Comparison of ENCODE assay signal across 1 cellular context in the genomic region with DNA sequence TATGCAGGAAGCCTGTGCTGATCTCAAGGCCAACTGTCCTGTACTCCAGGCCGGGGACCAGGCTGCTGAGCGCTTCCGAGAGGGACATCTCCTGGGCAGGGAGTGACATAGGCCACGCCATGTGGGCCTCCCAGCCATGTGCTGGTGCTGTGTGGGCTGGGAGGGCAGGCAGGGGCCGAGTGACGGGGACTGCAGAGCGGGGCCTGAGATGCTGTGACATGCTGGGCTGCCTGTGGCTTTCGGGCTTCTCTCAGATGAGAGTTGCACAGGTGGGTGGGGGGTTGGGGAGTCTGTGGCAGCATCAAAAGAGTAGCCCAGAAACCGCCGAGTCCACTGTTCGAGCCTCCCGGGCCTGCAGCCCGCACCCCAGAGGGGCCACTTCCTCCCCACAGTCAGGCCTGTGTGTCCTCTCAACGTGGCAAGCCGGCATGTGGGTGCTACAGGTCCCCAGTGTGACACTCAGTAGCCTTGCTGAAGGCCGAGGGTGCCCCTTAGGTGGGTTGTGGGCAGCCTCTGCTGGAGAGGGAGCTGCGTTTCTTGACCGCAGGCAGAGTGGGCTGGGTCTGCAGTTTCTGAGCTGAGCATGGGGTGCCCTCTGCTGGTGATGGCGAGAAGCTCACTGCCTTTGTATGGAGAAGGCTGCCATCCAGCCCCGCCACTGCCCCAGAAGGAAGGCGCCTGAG.
TF ChIP-seq lines count a peak whose summit lies in the region.

No MANE protein-coding gene starts in this region.

TF ChIP-seq in HepG2, 621 proteins besides CTCF, POLR2A, EP300 and RAD21 (continued from another document and continues in another):
- no peak for TF ChIP-seq ZBTB14 (CRISPR knock-in tag; IDR thresholded peaks at IDR 0.05)
- no peak for TF ChIP-seq SAFB2 (CRISPR knock-in tag; IDR thresholded peaks at IDR 0.05; ENCODE audit: borderline replicate concordance, low read depth)
- no peak for TF ChIP-seq RFXANK (CRISPR knock-in tag; IDR thresholded peaks at IDR 0.05)
- no peak for TF ChIP-seq YEATS4 (CRISPR knock-in tag; IDR thresholded peaks at IDR 0.05; ENCODE audit: borderline replicate concordance)
- no peak for TF ChIP-seq ZNF501 (CRISPR knock-in tag; IDR thresholded peaks at IDR 0.05)
- TF ChIP-seq ZNF615 (CRISPR knock-in tag; IDR thresholded peaks at IDR 0.05; ENCODE audit: borderline replicate concordance), result no peak
- TF ChIP-seq ZNF646 (CRISPR knock-in tag; IDR thresholded peaks at IDR 0.05), result no peak
- TF ChIP-seq ZKSCAN8 (CRISPR knock-in tag; IDR thresholded peaks at IDR 0.05; ENCODE audit: borderline replicate concordance), result no peak
- no peak for TF ChIP-seq TMF1 (CRISPR knock-in tag; IDR thresholded peaks at IDR 0.05; ENCODE audit: low read depth)
- TF ChIP-seq, protein P1, sequence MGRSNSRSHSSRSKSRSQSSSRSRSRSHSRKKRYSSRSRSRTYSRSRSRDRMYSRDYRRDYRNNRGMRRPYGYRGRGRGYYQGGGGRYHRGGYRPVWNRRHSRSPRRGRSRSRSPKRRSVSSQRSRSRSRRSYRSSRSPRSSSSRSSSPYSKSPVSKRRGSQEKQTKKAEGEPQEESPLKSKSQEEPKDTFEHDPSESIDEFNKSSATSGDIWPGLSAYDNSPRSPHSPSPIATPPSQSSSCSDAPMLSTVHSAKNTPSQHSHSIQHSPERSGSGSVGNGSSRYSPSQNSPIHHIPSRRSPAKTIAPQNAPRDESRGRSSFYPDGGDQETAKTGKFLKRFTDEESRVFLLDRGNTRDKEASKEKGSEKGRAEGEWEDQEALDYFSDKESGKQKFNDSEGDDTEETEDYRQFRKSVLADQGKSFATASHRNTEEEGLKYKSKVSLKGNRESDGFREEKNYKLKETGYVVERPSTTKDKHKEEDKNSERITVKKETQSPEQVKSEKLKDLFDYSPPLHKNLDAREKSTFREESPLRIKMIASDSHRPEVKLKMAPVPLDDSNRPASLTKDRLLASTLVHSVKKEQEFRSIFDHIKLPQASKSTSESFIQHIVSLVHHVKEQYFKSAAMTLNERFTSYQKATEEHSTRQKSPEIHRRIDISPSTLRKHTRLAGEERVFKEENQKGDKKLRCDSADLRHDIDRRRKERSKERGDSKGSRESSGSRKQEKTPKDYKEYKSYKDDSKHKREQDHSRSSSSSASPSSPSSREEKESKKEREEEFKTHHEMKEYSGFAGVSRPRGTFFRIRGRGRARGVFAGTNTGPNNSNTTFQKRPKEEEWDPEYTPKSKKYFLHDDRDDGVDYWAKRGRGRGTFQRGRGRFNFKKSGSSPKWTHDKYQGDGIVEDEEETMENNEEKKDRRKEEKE (IDR thresholded peaks at IDR 0.05), result no peak
- no peak for TF ChIP-seq KMT2A (CRISPR knock-in tag; IDR thresholded peaks at IDR 0.05)
- no peak for TF ChIP-seq EZH2 (conservative IDR thresholded peaks at IDR 0.05; ENCODE audit: low read depth, low read length)
- no peak for TF ChIP-seq USF2 (IDR thresholded peaks at IDR 0.05; ENCODE audit: low read depth, low read length)
- no peak for TF ChIP-seq USF2 (CRISPR knock-in tag; IDR thresholded peaks at IDR 0.05; ENCODE audit: borderline replicate concordance)
- TF ChIP-seq NFATC3 (CRISPR knock-in tag; IDR thresholded peaks at IDR 0.05), result no peak
- no peak for TF ChIP-seq PPARG (CRISPR knock-in tag; conservative IDR thresholded peaks at IDR 0.05)
- TF ChIP-seq, protein P2, sequence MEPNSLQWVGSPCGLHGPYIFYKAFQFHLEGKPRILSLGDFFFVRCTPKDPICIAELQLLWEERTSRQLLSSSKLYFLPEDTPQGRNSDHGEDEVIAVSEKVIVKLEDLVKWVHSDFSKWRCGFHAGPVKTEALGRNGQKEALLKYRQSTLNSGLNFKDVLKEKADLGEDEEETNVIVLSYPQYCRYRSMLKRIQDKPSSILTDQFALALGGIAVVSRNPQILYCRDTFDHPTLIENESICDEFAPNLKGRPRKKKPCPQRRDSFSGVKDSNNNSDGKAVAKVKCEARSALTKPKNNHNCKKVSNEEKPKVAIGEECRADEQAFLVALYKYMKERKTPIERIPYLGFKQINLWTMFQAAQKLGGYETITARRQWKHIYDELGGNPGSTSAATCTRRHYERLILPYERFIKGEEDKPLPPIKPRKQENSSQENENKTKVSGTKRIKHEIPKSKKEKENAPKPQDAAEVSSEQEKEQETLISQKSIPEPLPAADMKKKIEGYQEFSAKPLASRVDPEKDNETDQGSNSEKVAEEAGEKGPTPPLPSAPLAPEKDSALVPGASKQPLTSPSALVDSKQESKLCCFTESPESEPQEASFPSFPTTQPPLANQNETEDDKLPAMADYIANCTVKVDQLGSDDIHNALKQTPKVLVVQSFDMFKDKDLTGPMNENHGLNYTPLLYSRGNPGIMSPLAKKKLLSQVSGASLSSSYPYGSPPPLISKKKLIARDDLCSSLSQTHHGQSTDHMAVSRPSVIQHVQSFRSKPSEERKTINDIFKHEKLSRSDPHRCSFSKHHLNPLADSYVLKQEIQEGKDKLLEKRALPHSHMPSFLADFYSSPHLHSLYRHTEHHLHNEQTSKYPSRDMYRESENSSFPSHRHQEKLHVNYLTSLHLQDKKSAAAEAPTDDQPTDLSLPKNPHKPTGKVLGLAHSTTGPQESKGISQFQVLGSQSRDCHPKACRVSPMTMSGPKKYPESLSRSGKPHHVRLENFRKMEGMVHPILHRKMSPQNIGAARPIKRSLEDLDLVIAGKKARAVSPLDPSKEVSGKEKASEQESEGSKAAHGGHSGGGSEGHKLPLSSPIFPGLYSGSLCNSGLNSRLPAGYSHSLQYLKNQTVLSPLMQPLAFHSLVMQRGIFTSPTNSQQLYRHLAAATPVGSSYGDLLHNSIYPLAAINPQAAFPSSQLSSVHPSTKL (CRISPR knock-in tag; IDR thresholded peaks at IDR 0.05), result no peak
- no peak for TF ChIP-seq DR1 (CRISPR knock-in tag; IDR thresholded peaks at IDR 0.05)
- TF ChIP-seq, protein P3, sequence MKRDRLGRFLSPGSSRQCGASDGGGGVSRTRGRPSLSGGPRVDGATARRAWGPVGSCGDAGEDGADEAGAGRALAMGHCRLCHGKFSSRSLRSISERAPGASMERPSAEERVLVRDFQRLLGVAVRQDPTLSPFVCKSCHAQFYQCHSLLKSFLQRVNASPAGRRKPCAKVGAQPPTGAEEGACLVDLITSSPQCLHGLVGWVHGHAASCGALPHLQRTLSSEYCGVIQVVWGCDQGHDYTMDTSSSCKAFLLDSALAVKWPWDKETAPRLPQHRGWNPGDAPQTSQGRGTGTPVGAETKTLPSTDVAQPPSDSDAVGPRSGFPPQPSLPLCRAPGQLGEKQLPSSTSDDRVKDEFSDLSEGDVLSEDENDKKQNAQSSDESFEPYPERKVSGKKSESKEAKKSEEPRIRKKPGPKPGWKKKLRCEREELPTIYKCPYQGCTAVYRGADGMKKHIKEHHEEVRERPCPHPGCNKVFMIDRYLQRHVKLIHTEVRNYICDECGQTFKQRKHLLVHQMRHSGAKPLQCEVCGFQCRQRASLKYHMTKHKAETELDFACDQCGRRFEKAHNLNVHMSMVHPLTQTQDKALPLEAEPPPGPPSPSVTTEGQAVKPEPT (CRISPR knock-in tag; IDR thresholded peaks at IDR 0.05; ENCODE audit: low read depth), result no peak
- TF ChIP-seq ZNF883 (CRISPR knock-in tag; IDR thresholded peaks at IDR 0.05; ENCODE audit: not compliant biosample characterization), result no peak
- no peak for TF ChIP-seq ZNF124 (CRISPR knock-in tag; IDR thresholded peaks at IDR 0.05)
- TF ChIP-seq ZBTB3 (CRISPR knock-in tag; IDR thresholded peaks at IDR 0.05; ENCODE audit: borderline replicate concordance, low read depth), result no peak
- TF ChIP-seq, protein P4, sequence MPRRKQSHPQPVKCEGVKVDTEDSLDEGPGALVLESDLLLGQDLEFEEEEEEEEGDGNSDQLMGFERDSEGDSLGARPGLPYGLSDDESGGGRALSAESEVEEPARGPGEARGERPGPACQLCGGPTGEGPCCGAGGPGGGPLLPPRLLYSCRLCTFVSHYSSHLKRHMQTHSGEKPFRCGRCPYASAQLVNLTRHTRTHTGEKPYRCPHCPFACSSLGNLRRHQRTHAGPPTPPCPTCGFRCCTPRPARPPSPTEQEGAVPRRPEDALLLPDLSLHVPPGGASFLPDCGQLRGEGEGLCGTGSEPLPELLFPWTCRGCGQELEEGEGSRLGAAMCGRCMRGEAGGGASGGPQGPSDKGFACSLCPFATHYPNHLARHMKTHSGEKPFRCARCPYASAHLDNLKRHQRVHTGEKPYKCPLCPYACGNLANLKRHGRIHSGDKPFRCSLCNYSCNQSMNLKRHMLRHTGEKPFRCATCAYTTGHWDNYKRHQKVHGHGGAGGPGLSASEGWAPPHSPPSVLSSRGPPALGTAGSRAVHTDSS (CRISPR knock-in tag; conservative IDR thresholded peaks at IDR 0.05), result no peak
- TF ChIP-seq CREB1 (IDR thresholded peaks at IDR 0.05), result no peak
- TF ChIP-seq CREB1 (CRISPR knock-in tag; IDR thresholded peaks at IDR 0.05), result no peak
- TF ChIP-seq, protein P5, sequence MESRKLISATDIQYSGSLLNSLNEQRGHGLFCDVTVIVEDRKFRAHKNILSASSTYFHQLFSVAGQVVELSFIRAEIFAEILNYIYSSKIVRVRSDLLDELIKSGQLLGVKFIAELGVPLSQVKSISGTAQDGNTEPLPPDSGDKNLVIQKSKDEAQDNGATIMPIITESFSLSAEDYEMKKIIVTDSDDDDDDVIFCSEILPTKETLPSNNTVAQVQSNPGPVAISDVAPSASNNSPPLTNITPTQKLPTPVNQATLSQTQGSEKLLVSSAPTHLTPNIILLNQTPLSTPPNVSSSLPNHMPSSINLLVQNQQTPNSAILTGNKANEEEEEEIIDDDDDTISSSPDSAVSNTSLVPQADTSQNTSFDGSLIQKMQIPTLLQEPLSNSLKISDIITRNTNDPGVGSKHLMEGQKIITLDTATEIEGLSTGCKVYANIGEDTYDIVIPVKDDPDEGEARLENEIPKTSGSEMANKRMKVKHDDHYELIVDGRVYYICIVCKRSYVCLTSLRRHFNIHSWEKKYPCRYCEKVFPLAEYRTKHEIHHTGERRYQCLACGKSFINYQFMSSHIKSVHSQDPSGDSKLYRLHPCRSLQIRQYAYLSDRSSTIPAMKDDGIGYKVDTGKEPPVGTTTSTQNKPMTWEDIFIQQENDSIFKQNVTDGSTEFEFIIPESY (CRISPR knock-in tag; IDR thresholded peaks at IDR 0.05), result peak; percentile 90
- TF ChIP-seq ZNF773 (CRISPR knock-in tag; IDR thresholded peaks at IDR 0.05; ENCODE audit: borderline replicate concordance), result no peak
- no peak for TF ChIP-seq STAT5B (CRISPR knock-in tag; IDR thresholded peaks at IDR 0.05)
- TF ChIP-seq ZNF749 (CRISPR knock-in tag; IDR thresholded peaks at IDR 0.05; ENCODE audit: borderline replicate concordance), result no peak
- no peak for TF ChIP-seq WIZ (CRISPR knock-in tag; IDR thresholded peaks at IDR 0.05)
- TF ChIP-seq, protein P6, sequence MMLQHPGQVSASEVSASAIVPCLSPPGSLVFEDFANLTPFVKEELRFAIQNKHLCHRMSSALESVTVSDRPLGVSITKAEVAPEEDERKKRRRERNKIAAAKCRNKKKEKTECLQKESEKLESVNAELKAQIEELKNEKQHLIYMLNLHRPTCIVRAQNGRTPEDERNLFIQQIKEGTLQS (CRISPR knock-in tag; IDR thresholded peaks at IDR 0.05), result no peak
